Comparison of ENCODE assay signal across 10 cellular contexts in the genomic region with DNA sequence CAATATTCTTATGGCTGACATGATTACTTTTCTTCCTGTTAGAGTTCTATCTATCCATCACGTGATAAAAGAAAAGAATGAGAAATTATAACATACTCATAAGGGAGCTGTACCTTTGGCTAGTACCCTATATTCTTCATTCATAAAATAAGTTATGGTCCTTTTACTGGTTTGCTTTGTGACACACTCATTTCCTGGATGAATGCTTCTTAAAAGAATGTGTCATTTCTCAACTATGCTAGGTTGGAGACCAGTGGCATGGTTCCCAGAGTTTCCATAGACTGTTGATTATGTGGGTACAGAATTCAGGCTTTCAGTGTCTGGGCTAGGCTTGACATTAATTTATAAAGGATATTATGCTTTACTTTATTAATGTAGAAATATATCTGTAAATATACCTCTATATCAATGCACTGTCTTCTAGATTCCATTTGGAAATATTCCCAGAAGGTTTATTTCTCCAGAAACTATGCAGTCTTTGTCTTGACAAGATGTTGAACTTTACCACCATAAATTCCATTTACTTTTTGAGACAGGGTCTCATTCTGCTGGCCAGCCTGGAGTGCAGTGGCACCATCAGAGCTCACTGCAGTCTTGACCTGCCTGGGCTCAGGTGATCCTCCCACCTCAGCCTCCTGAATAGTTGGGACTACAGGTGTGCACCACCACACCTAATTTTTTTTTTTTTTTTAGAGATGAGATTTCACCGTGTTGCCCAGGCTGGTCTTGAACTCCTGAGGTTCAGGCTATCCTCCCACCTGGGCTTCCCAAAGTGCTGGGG. TPM values are rescaled to one million over a fixed set of nuclear protein-coding genes. Genes with fewer than 3 reads are reported as not detected.
DNase-seq lines count a peak whose midpoint lies in the region; ATAC-seq, FAIRE-seq and TF ChIP-seq lines count a peak whose summit lies in the region.
"Had no signal": no experiment of that assay in that cellular context is flagged by ENCODE, and none has a peak within 500 bp of the region (broad histone marks: within the 10 kb centered on the region; RNA-seq: fewer than 3 reads in every experiment).

No MANE protein-coding gene starts in this region.

- no peaks in the 10 kb centered on the region for H3K27me3 ChIP-seq in fibroblast of lung (ENCODE audit: control insufficient read depth, insufficient read depth, low read length)

- H3K4me1 ChIP-seq in fibroblast of lung (ENCODE audit: control insufficient read depth, extremely low read depth, insufficient read depth, low read length), result peaks cover 3% of the 10 kb centered on the region

- H4K20me1 ChIP-seq in fibroblast of lung (ENCODE audit: control insufficient read depth, extremely low read depth, insufficient read depth, low read length), result no peaks in the 10 kb centered on the region

- H3K4me2 ChIP-seq in fibroblast of lung (ENCODE audit: extremely low read depth, insufficient read depth, low read length), result no peak overlapping the region

- FAIRE-seq in RCC 7860 (lab: Jason Lieb, UNC), result peak; percentile 99

- no peak overlapping the region for H2AFZ ChIP-seq in fibroblast of lung (ENCODE audit: low read length)

- peaks cover 1% of the 10 kb centered on the region for H3K36me3 ChIP-seq in fibroblast of lung (ENCODE audit: control insufficient read depth, insufficient read depth, low read length)

- TF ChIP-seq CTCF in fibroblast of lung (conservative IDR thresholded peaks at IDR 0.05 in 1 of 2, IDR thresholded peaks at IDR 0.05 in 1 of 2; ENCODE audit: low read depth in 1 of 2, low read length in 2 of 2), result no peak

- DNase-seq in EL (peak; percentile 94), RCC 7860 (ENCODE audit: low spot score) (peak; percentile 88), fibroblast of lung (ENCODE audit: low read depth in 2 of 2) (peak; percentile 85 to 96), putamen (ENCODE audit: low spot score) (peak; percentile 6), KG1 (lab: John Stamatoyannopoulos, UW) (no peak)
- no peak for DNase-seq in stimulated activated CD4-positive, alpha-beta T cell treated with anti-CD3 and anti-CD28 coated beads, Interleukin-2, amount 100 ng/mL, for 24 hours
- DNase-seq: activated CD4-positive, alpha-beta T cell treated with anti-CD3 and anti-CD28 coated beads, Interleukin-2, amount 50 U/mL, for 48 hours; NCI-H1048 had no signal

- ATAC-seq in HG03469 (IDR thresholded peaks at IDR 0.05; ENCODE audit: unreplicated experiment) (no peak), GM21367 (IDR thresholded peaks at IDR 0.05; ENCODE audit: unreplicated experiment) (no peak)

- H3K79me2 ChIP-seq in fibroblast of lung (ENCODE audit: control insufficient read depth, insufficient read depth, low read length), result peaks cover 2% of the 10 kb centered on the region

- H3K27ac ChIP-seq in fibroblast of lung (ENCODE audit: insufficient read depth, low read length), result peak overlapping the region; percentile 22

- no peaks in the 10 kb centered on the region for H3K9me3 ChIP-seq in fibroblast of lung (ENCODE audit: control insufficient read depth, insufficient read depth, low read depth, low read length)

- H3K4me3 ChIP-seq in fibroblast of lung (replicated peaks in 1 of 4; ENCODE audit: control extremely low read depth in 1 of 4, insufficient read depth in 1 of 4, low read depth in 3 of 4, low read length in 4 of 4), result no peak overlapping the region

- no peak overlapping the region for H3K9ac ChIP-seq in fibroblast of lung (ENCODE audit: insufficient read depth, low read length)

RNA-seq across cellular contexts. Expression of a gene that starts 23.8 kb away (rescaled TPM):
- total RNA-seq in fibroblast of lung, result 6.4 and 8.6 TPM in 2 replicates
- polyA plus RNA-seq in fibroblast of lung, result 5.0 and 5.9 TPM in 2 replicates
- 4.5 and 6.2 TPM in 2 replicates for polyA plus RNA-seq in fibroblast of lung (2012)
- polyA minus RNA-seq in fibroblast of lung (ENCODE audit: low replicate concordance), result 0.30 TPM in 1 of 2 replicates, not detected in the other

Comparison
In these comparisons a context has a peak if more than half of its experiments do, and no peak if none do; other contexts are left out.
1. DNase-seq: peak in EL (single experiment), RCC 7860 (single experiment), fibroblast of lung (2 of 2) and putamen (single experiment); none in KG1 (single experiment) and stimulated activated CD4-positive, alpha-beta T cell treated with anti-CD3 and anti-CD28 coated beads, Interleukin-2, amount 100 ng/mL, for 24 hours (0 of 2).